9 cellular contexts compared by ENCODE assay signal in genomic region chr10:29646238-29646902, GRCh38. TPM values are rescaled to one million over a fixed set of nuclear protein-coding genes. Genes with fewer than 3 reads are reported as not detected.
DNase-seq lines count a peak whose midpoint lies in the region; ATAC-seq and TF ChIP-seq lines count a peak whose summit lies in the region.
"Had no signal": no experiment of that assay in that cellular context is flagged by ENCODE, and none has a peak within 500 bp of the region (broad histone marks: within the 10 kb centered on the region; RNA-seq: fewer than 3 reads in every experiment).

No MANE protein-coding gene starts in this region.

- peak overlapping the region; percentile 77 to 94 (median 86) for H3K27ac ChIP-seq in esophagus muscularis mucosa (replicated peaks in 1 of 4)
- H3K27ac ChIP-seq in skeletal muscle tissue (ENCODE audit: low read depth, low read length): peak overlapping the region; percentile 76
- H3K27ac ChIP-seq: SJSA1 had no signal

- peaks cover 47 to 99% (median 97%) of the 10 kb centered on the region in 4 donors for H3K4me1 ChIP-seq in esophagus muscularis mucosa
- H3K4me1 ChIP-seq in skeletal muscle tissue (ENCODE audit: control insufficient read depth in 3 of 3, insufficient read depth in 3 of 3, low read length in 3 of 3): peaks cover 50 to 65% (median 61%) of the 10 kb centered on the region in 3 donors

- H3K4me3 ChIP-seq in esophagus muscularis mucosa (peak overlapping the region in 2 of 4 donors; percentile 15 to 27), skeletal muscle tissue (ENCODE audit: low read length in 3 of 3) (peak overlapping the region in 1 of 3 donors; percentile 18)
- H3K4me3 ChIP-seq: SJSA1 had no signal

- DNase-seq in NCI-H1417 (lab: John Stamatoyannopoulos, UW) (peak; percentile 13 to 63 (median 31)), NCI-H1417 treated with DMSO at 0.1 percent for 48 hours (lab: John Stamatoyannopoulos, UW) (no peak), RPMI7951 (ENCODE audit: low read depth) (peak; percentile 98), esophagus muscularis mucosa (ENCODE audit: extremely low spot score) (no peak), cortex of kidney (lab: John Stamatoyannopoulos, UW) (no peak)
- DNase-seq in NK-92 treated with Interleukin-12 subunit alpha and Interleukin-12 subunit beta, amount 100 ng/mL, for 24 hours (lab: John Stamatoyannopoulos, UW): no peak

- H3K36me3 ChIP-seq in esophagus muscularis mucosa (no peaks in the 10 kb centered on the region), skeletal muscle tissue (ENCODE audit: control insufficient read depth in 3 of 3, insufficient read depth in 3 of 3, low read length in 3 of 3) (no peaks in the 10 kb centered on the region)
- H3K36me3 ChIP-seq: SJSA1 had no signal

- no peaks in the 10 kb centered on the region for H3K9me3 ChIP-seq in esophagus muscularis mucosa
- no peaks in the 10 kb centered on the region for H3K9me3 ChIP-seq in skeletal muscle tissue (ENCODE audit: control insufficient read depth in 3 of 3, low read length in 3 of 3)
- H3K9me3 ChIP-seq: SJSA1 had no signal

- no peak for ATAC-seq in GM19324 (IDR thresholded peaks at IDR 0.05; ENCODE audit: low FRiP score, unreplicated experiment)

- 19% methylated on average over 8 of the region's 8 CpGs for WGBS in esophagus muscularis mucosa

- TF ChIP-seq CTCF in esophagus muscularis mucosa (IDR thresholded peaks at IDR 0.05): no peak

- intact Hi-C loops in esophagus muscularis mucosa (cut with DNase I): no loop called here

- H3K9ac ChIP-seq in skeletal muscle tissue (ENCODE audit: low read depth in 1 of 3, low read length in 3 of 3): peak overlapping the region; percentile 24 to 60 (median 51)

- no peak for TF ChIP-seq POLR2A in esophagus muscularis mucosa (IDR thresholded peaks at IDR 0.05; ENCODE audit: low read depth)

- no peak for TF ChIP-seq EP300 in esophagus muscularis mucosa (IDR thresholded peaks at IDR 0.05)

- no peaks in the 10 kb centered on the region for H3K27me3 ChIP-seq in esophagus muscularis mucosa
- no peaks in the 10 kb centered on the region for H3K27me3 ChIP-seq in skeletal muscle tissue (ENCODE audit: control insufficient read depth in 3 of 3, insufficient read depth in 3 of 3, low read length in 3 of 3)
- H3K27me3 ChIP-seq: SJSA1 had no signal

RNA-seq across cellular contexts. Expression of gene SVIL, which starts 11.6 kb away (rescaled TPM):
- total RNA-seq in RPMI7951 (2014; rRNA removed; shearing (Covaris generic)): 23.4 and 23.7 TPM in 2 replicates
- total RNA-seq in esophagus muscularis mucosa: 1,000 to 10,000 TPM in 1 of 4 donors, 100 to 1,000 TPM in 3; 785 to 1,099 (median 921) TPM
- total RNA-seq in skeletal muscle tissue: 153 TPM

Comparison
In these comparisons a context has a peak if more than half of its experiments do, and no peak if none do; other contexts are left out.
1. DNase-seq: peak in NCI-H1417 (3 of 3) and RPMI7951 (single experiment); none in NCI-H1417 treated with DMSO at 0.1 percent for 48 hours (single experiment), esophagus muscularis mucosa (single experiment), NK-92 treated with Interleukin-12 subunit alpha and Interleukin-12 subunit beta, amount 100 ng/mL, for 24 hours (single experiment) and cortex of kidney (single experiment).